Comparison of ENCODE assay signal across 23 cellular contexts in genomic region chr9:105484226-105484625, GRCh38.
"Had no signal": no experiment of that assay in that cellular context is flagged by ENCODE, and none has a peak within 500 bp of the region (broad histone marks: within the 10 kb centered on the region; RNA-seq: fewer than 3 reads in every experiment).

No MANE protein-coding gene starts in this region.

- H3K27ac ChIP-seq: colonic mucosa, foreskin keratinocyte, left ventricle myocardium inferior, lower lobe of right lung, neural progenitor cell, ovary, testis, tibial nerve, upper lobe of right lung, vagina had no signal

- DNase-seq: colonic mucosa; dermis blood vessel endothelial cell; erythroblast; foreskin keratinocyte; head of caudate nucleus; hypothalamus; left ventricle myocardium inferior; lower lobe of right lung; nucleus accumbens; ovary; stimulated activated CD4-positive, alpha-beta T cell treated with anti-CD3 and anti-CD28 coated beads, Interleukin-2, amount 100 ng/mL, for 24 hours; stimulated activated CD4-positive, alpha-beta T cell treated with anti-CD3 and anti-CD28 coated beads, Interleukin-4, amount 100 ng/mL, for 4 hours; stimulated activated naive B cell treated with anti-CD40 and anti-IgM and Interleukin-4, amounts not matched to agents 10 μg/mL and 1 μg/mL and 100 μg/mL, for 72 hours; stimulated activated naive CD8-positive, alpha-beta T cell treated with anti-CD3 and anti-CD28 coated beads, Interleukin-15, amount 100 ng/mL, for 72 hours; testis; upper lobe of right lung had no signal

- FAIRE-seq: endothelial cell of umbilical vein, islet of Langerhans had no signal

- H3K9me3 ChIP-seq: colonic mucosa, left ventricle myocardium inferior, lower lobe of right lung, ovary, testis, tibial nerve, upper lobe of right lung, vagina had no signal

- ATAC-seq: foreskin keratinocyte; lower lobe of right lung; natural killer cell treated with Interleukin-12 subunit alpha and Interleukin-12 subunit beta and Interleukin-15 and Interleukin-18, amount 100 ng/mL, for 72 hours; sciatic nerve; stimulated activated naive CD8-positive, alpha-beta T cell treated with anti-CD3 and anti-CD28 coated beads, Interleukin-15, amount 100 ng/mL, for 72 hours; upper lobe of right lung had no signal

- H3K4me3 ChIP-seq: colonic mucosa, left ventricle myocardium inferior, lower lobe of right lung, neural progenitor cell, ovary, testis, tibial nerve, upper lobe of right lung, vagina had no signal

- H3K4me1 ChIP-seq: colonic mucosa, foreskin keratinocyte, left ventricle myocardium inferior, lower lobe of right lung, neural progenitor cell, testis, tibial nerve, upper lobe of right lung, vagina had no signal

- H3K36me3 ChIP-seq: colonic mucosa, lower lobe of right lung, ovary, vagina had no signal

- H3K27me3 ChIP-seq: colonic mucosa, foreskin keratinocyte, neural progenitor cell, ovary, testis, tibial nerve, upper lobe of right lung, vagina had no signal
